ENCODE assay signal across 9 cellular contexts in the genomic region with DNA sequence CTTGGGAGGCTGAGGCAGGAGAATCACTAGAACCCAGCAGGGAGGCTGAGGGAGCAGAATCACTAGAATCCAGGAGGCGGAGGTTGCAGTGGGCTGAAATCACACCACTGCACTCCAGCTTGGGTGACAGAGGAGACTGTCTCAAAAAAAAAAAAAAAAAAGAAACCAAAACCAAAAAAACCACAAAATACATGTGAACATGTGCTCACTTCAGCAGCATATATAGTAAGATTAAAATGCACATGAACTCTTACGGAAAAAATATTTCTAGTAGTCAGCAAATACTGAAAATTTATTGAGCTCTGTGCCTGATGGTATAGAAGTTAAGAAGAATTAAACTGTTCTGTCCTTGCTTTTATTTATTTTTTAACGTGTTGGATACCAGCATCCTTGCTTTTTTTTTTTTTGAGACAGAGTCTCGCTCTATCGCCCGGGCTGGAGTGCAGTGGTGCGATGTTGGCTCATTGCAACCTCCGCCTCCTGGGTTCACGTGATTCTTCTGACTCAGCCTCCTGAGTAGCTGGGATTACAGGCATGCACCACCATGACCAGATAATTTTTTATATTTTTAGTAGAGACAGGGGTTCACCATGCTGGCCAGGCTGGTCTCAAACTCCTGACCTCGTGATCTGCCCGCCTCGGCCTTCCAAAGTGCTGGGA. TPM values are rescaled to one million over a fixed set of nuclear protein-coding genes. Genes with fewer than 3 reads are reported as not detected.
A peak's percentile ranks its signal among the peaks of the same experiment; 100 is the strongest.
DNase-seq lines count a peak whose midpoint lies in the region; ATAC-seq and TF ChIP-seq lines count a peak whose summit lies in the region.
"Had no signal": no experiment of that assay in that cellular context is flagged by ENCODE, and none has a peak within 500 bp of the region (broad histone marks: within the 10 kb centered on the region; RNA-seq: fewer than 3 reads in every experiment).

No MANE protein-coding gene starts in this region.

- peaks cover 2% of the 10 kb centered on the region for H3K27me3 Mint-ChIP-seq in endodermal cell (ENCODE audit: insufficient read depth)

- DNase-seq in activated CD4-positive, alpha-beta T cell treated with anti-CD3 and anti-CD28 coated beads, Interleukin-2, amount 50 U/mL, for 4 hours = peak; percentile 44 to 55
- DNase-seq in stimulated activated CD4-positive, alpha-beta T cell treated with anti-CD3 and anti-CD28 coated beads, Interleukin-4, amount 100 ng/mL, for 24 hours = peak; percentile 60
- DNase-seq in endodermal cell (no peak), NCI-H510A (lab: John Stamatoyannopoulos, UW) (no peak), H7 (no peak)

- ATAC-seq in GM19324 (IDR thresholded peaks at IDR 0.05; ENCODE audit: low FRiP score, unreplicated experiment) = peak; percentile 61
- ATAC-seq in HG02973 (IDR thresholded peaks at IDR 0.05; ENCODE audit: unreplicated experiment) = peak; percentile 77

- H3K27me3 ChIP-seq in endodermal cell (ENCODE audit: control insufficient read depth, insufficient read depth, low read length, poor library complexity, severe bottlenecking) (no peaks in the 10 kb centered on the region), H7 (ENCODE audit: control insufficient read depth, insufficient read depth, low read length) (no peaks in the 10 kb centered on the region)
- H3K27me3 ChIP-seq: neutrophil had no signal

- H3K4me3 ChIP-seq in endodermal cell (ENCODE audit: low read length) (no peak overlapping the region), H7 (ENCODE audit: insufficient read depth, low read depth, low read length) (no peak overlapping the region)

- H3K9ac ChIP-seq in endodermal cell (ENCODE audit: extremely low read depth, low read length, poor library complexity, severe bottlenecking) = no peak overlapping the region

- H3K27ac ChIP-seq in endodermal cell (ENCODE audit: low read depth, low read length) = no peak overlapping the region
- H3K27ac ChIP-seq: neutrophil had no signal

- H3K9me3 Mint-ChIP-seq in endodermal cell = peaks cover 7% of the 10 kb centered on the region

- 84 to 92% methylated on average over 5 to 12 of the region's 12 CpGs for WGBS in endodermal cell (ENCODE audit: insufficient coverage in 1 of 2, insufficient read length in 1 of 2), 2 experiments

- no peak for TF ChIP-seq CTCF in endodermal cell (conservative IDR thresholded peaks at IDR 0.05)

- no peaks in the 10 kb centered on the region for H3K9me3 ChIP-seq in endodermal cell (ENCODE audit: control insufficient read depth, low read length)
- H3K9me3 ChIP-seq: neutrophil had no signal

- no peak overlapping the region for H3K27ac Mint-ChIP-seq in endodermal cell

- no peak overlapping the region for H3K4me3 Mint-ChIP-seq in endodermal cell

- peaks cover 3% of the 10 kb centered on the region for H3K36me3 Mint-ChIP-seq in endodermal cell (ENCODE audit: low read depth)

- H3K4me1 Mint-ChIP-seq in endodermal cell = peaks cover 3% of the 10 kb centered on the region

- H3K36me3 ChIP-seq in endodermal cell (ENCODE audit: control insufficient read depth, insufficient read depth, low read length) = no peaks in the 10 kb centered on the region
- no peaks in the 10 kb centered on the region for H3K36me3 ChIP-seq in H7 (replicated peaks; ENCODE audit: control insufficient read depth, insufficient read depth, low read length)
- H3K36me3 ChIP-seq: neutrophil had no signal

- H3K4me1 ChIP-seq in endodermal cell (ENCODE audit: control insufficient read depth, insufficient read depth, low read length) = no peaks in the 10 kb centered on the region

RNA-seq across cellular contexts. Expression of a gene that starts 9.6 kb away (rescaled TPM):
- 1 to 10 TPM; 3.8 to 6.6 TPM for total RNA-seq in endodermal cell
- 3.8 TPM for polyA plus RNA-seq in endodermal cell (2013, experiment 1 of 2)
- 5.3 TPM for polyA plus RNA-seq in endodermal cell (2013, experiment 2 of 2)
- 2.7 and 4.9 TPM in 2 replicates for total RNA-seq in H7 (2014; rRNA removed; shearing (Covaris generic))

RNA-seq across cellular contexts. Expression of a gene that starts 18.3 kb away (rescaled TPM):
- total RNA-seq in endodermal cell = 100 to 1,000 TPM; 283 to 299 TPM
- 222 TPM for polyA plus RNA-seq in endodermal cell (2013, experiment 1 of 2)
- 193 TPM for polyA plus RNA-seq in endodermal cell (2013, experiment 2 of 2)
- 328 and 342 TPM in 2 replicates for total RNA-seq in H7 (2014; rRNA removed; shearing (Covaris generic))

RNA-seq across cellular contexts. Expression of a gene that starts 55.9 kb away (rescaled TPM):
- under 1 TPM in 1 of 2 donors, not detected in 1; 0.97 TPM for total RNA-seq in endodermal cell
- polyA plus RNA-seq in endodermal cell (2013, experiment 1 of 2) = not detected
- not detected for polyA plus RNA-seq in endodermal cell (2013, experiment 2 of 2)
- not detected in 2 replicates for total RNA-seq in H7 (2014; rRNA removed; shearing (Covaris generic))
- total RNA-seq: RPMI7951 had no signal

Comparison
In these comparisons a context has a peak if more than half of its experiments do, and no peak if none do; other contexts are left out.
1. DNase-seq: peak in activated CD4-positive, alpha-beta T cell treated with anti-CD3 and anti-CD28 coated beads, Interleukin-2, amount 50 U/mL, for 4 hours (2 of 2) and stimulated activated CD4-positive, alpha-beta T cell treated with anti-CD3 and anti-CD28 coated beads, Interleukin-4, amount 100 ng/mL, for 24 hours (single experiment); none in endodermal cell (single experiment), NCI-H510A (single experiment) and H7 (single experiment).